ENCODE assay signal across 21 cellular contexts in the genomic region with DNA sequence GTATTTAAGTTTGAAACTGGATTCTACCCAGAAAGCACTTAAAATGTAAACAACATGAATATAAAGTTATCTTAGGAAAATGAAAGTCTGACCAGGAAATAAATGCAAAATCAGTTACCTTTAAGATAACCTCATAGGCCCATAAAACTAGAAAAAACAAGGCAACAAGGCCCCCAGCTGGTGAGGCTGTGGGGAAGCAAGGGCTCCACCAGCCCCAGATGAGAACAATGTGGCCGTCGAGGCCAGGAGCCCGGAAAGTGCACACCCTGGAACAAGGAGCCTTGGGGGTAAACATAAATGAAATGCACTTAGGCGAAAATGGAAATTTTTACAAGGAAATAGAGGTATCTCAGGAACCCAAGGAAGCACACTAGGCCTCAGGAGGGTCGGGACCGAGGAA. TPM values are rescaled to one million over a fixed set of nuclear protein-coding genes. Genes with fewer than 3 reads are reported as not detected.
DNase-seq lines count a peak whose midpoint lies in the region; ATAC-seq and TF ChIP-seq lines count a peak whose summit lies in the region.
"Had no signal": no experiment of that assay in that cellular context is flagged by ENCODE, and none has a peak within 500 bp of the region (broad histone marks: within the 10 kb centered on the region; RNA-seq: fewer than 3 reads in every experiment).

No MANE protein-coding gene starts in this region.

- H3K79me2 ChIP-seq in Loucy (ENCODE audit: insufficient read depth, low read length) (no peaks in the 10 kb centered on the region), OCI-LY7 (ENCODE audit: insufficient read depth, low read depth, low read length) (no peaks in the 10 kb centered on the region)

- H3K36me3 Mint-ChIP-seq in mesothelial cell of epicardium (no peaks in the 10 kb centered on the region), natural killer cell (no peaks in the 10 kb centered on the region)
- H3K36me3 Mint-ChIP-seq: naive B cell had no signal

- no peak overlapping the region for H3K4me3 Mint-ChIP-seq in mesothelial cell of epicardium
- no peak overlapping the region for H3K4me3 Mint-ChIP-seq in natural killer cell
- H3K4me3 Mint-ChIP-seq: activated naive CD4-positive, alpha-beta T cell treated with anti-CD3 and anti-CD28 coated beads for 36 hours; activated T-cell treated with anti-CD3 and anti-CD28 coated beads, Interleukin-2, amount 50 U/mL, for 24 hours; naive B cell had no signal

- H3K9me2 ChIP-seq in Loucy (replicated peaks; ENCODE audit: low read depth, low read length) (no peaks in the 10 kb centered on the region), OCI-LY7 (ENCODE audit: insufficient read depth, low read length) (no peaks in the 10 kb centered on the region)

- H3K4me3 ChIP-seq in Loucy (ENCODE audit: low read length, poor library complexity, severe bottlenecking) (no peak overlapping the region), OCI-LY7 (ENCODE audit: low read depth, low read length, poor library complexity, severe bottlenecking) (no peak overlapping the region)
- H3K4me3 ChIP-seq: gastrocnemius medialis, thoracic aorta had no signal

- H3K9me3 ChIP-seq in Loucy (ENCODE audit: insufficient read depth, low read depth, low read length), result no peaks in the 10 kb centered on the region
- no peaks in the 10 kb centered on the region for H3K9me3 ChIP-seq in OCI-LY7 (ENCODE audit: low read length)
- H3K9me3 ChIP-seq: gastrocnemius medialis, thoracic aorta had no signal

- peaks cover 59% of the 10 kb centered on the region for H3K4me1 Mint-ChIP-seq in mesothelial cell of epicardium
- peaks cover 0 to 4% of the 10 kb centered on the region in 2 donors for H3K4me1 Mint-ChIP-seq in natural killer cell

- intact Hi-C loops in OCI-LY7 (cut with micrococcal nuclease; ENCODE audit: unreplicated experiment) (no loop called here), natural killer cell (cut with micrococcal nuclease) (no loop called here)

- no peaks in the 10 kb centered on the region for H3K27me3 ChIP-seq in Loucy (ENCODE audit: insufficient read depth, low read length, poor library complexity, severe bottlenecking)

- H3K27ac ChIP-seq in C4-2B (peak overlapping the region; percentile 32), OCI-LY7 (ENCODE audit: low read depth, low read length, poor library complexity, severe bottlenecking) (no peak overlapping the region)
- H3K27ac ChIP-seq: gastrocnemius medialis, thoracic aorta had no signal

- H2AFZ ChIP-seq in Loucy (ENCODE audit: low read length), result no peak overlapping the region; the same call in 1 of the 2 replicates
- no peak overlapping the region for H2AFZ ChIP-seq in OCI-LY7 (ENCODE audit: low read length)

- POLR2A ChIA-PET in OCI-LY7 (lab: Charles Lee), result no interaction called here

- H3F3A ChIP-seq in Loucy (ENCODE audit: low read depth), result no peaks in the 10 kb centered on the region

- H3K4me2 ChIP-seq in Loucy (ENCODE audit: low read depth, low read length, poor library complexity, severe bottlenecking) (no peak overlapping the region), OCI-LY7 (ENCODE audit: low read length) (no peak overlapping the region)

- H4K20me1 ChIP-seq in Loucy (ENCODE audit: insufficient read depth, low read length, poor library complexity, severe bottlenecking) (no peaks in the 10 kb centered on the region), OCI-LY7 (ENCODE audit: insufficient read depth, low read length) (no peaks in the 10 kb centered on the region)

- TF ChIP-seq CTCF in C4-2B (conservative IDR thresholded peaks at IDR 0.05) (no peak; the same call in 1 of the 2 replicates), Loucy (conservative IDR thresholded peaks at IDR 0.05; ENCODE audit: low read length) (peak; percentile 40), OCI-LY7 (conservative IDR thresholded peaks at IDR 0.05; ENCODE audit: low read length) (peak; percentile 51), mesothelial cell of epicardium (IDR thresholded peaks at IDR 0.05; ENCODE audit: unreplicated experiment) (no peak), natural killer cell (IDR thresholded peaks at IDR 0.05) (no peak), omental fat pad (IDR thresholded peaks at IDR 0.05) (no peak)

- no peak overlapping the region for H3K9ac ChIP-seq in Loucy (ENCODE audit: low read depth, low read length, poor library complexity, severe bottlenecking)

- BruUV-seq in OCI-LY7 (replicated peaks; lab: Mats Ljungman, UMichigan), result no TSS peak

- no peaks in the 10 kb centered on the region for H3K9me3 Mint-ChIP-seq in mesothelial cell of epicardium
- no peaks in the 10 kb centered on the region for H3K9me3 Mint-ChIP-seq in natural killer cell
- H3K9me3 Mint-ChIP-seq: activated naive CD4-positive, alpha-beta T cell treated with anti-CD3 and anti-CD28 coated beads for 36 hours; activated T-cell treated with anti-CD3 and anti-CD28 coated beads, Interleukin-2, amount 50 U/mL, for 24 hours; naive B cell had no signal

- H3K36me3 ChIP-seq in Loucy (ENCODE audit: insufficient read depth, low read length) (no peaks in the 10 kb centered on the region), OCI-LY7 (ENCODE audit: insufficient read depth, low read length) (no peaks in the 10 kb centered on the region)
- H3K36me3 ChIP-seq: gastrocnemius medialis, thoracic aorta had no signal

- no peaks in the 10 kb centered on the region for H3K27me3 Mint-ChIP-seq in mesothelial cell of epicardium (ENCODE audit: low read depth)
- H3K27me3 Mint-ChIP-seq in natural killer cell (ENCODE audit: low read depth in 2 of 2), result peaks cover 19 to 23% of the 10 kb centered on the region in 2 donors

- H3K4me1 ChIP-seq in Loucy (ENCODE audit: insufficient read depth, low read length, poor library complexity, severe bottlenecking) (peaks cover 6% of the 10 kb centered on the region), OCI-LY7 (ENCODE audit: insufficient read depth, low read length, poor library complexity, severe bottlenecking) (peaks cover 11% of the 10 kb centered on the region)
- H3K4me1 ChIP-seq: gastrocnemius medialis had no signal

- CTCF ChIA-PET in OCI-LY7 (lab: Charles Lee; ENCODE audit: unreplicated experiment), result no interaction called here

- H3K27ac Mint-ChIP-seq in mesothelial cell of epicardium (peak overlapping the region; percentile 88), natural killer cell (no peak overlapping the region)
- H3K27ac Mint-ChIP-seq: activated naive CD4-positive, alpha-beta T cell treated with anti-CD3 and anti-CD28 coated beads for 36 hours; activated T-cell treated with anti-CD3 and anti-CD28 coated beads, Interleukin-2, amount 50 U/mL, for 24 hours had no signal

- ATAC-seq in natural killer cell (no peak), omental fat pad (ENCODE audit: low FRiP score) (no peak)
- ATAC-seq: gastrocnemius medialis had no signal

- DNase-seq in OCI-LY7 (ENCODE audit: low spot score) (no peak), mesothelial cell of epicardium (ENCODE audit: low spot score in 2 of 2, unreplicated experiment in 2 of 2) (no peak), natural killer cell (no peak), omental fat pad (ENCODE audit: low spot score) (no peak), NCI-H345 (lab: John Stamatoyannopoulos, UW) (no peak), NCI-H82 treated with DMSO at 0.1 percent for 48 hours (lab: John Stamatoyannopoulos, UW; ENCODE audit: unreplicated experiment) (no peak)
- DNase-seq: activated naive CD4-positive, alpha-beta T cell treated with anti-CD3 and anti-CD28 coated beads for 36 hours; activated T-cell treated with anti-CD3 and anti-CD28 coated beads, Interleukin-2, amount 50 U/mL, for 24 hours; amygdala; gastrocnemius medialis; HCEC 1CT; Karpas-422; mammary epithelial cell; naive B cell; NCI-H1105 treated with DMSO at 0.1 percent for 48 hours; NK-92 treated with Interleukin-12 subunit alpha and Interleukin-12 subunit beta, amount 100 ng/mL, for 24 hours; posterior cingulate gyrus; T-helper 9 cell had no signal

RNA-seq across cellular contexts. Expression of gene BMP8B, which starts 37.9 kb away (rescaled TPM):
- 0.05 TPM in 1 of 2 replicates, not detected in the other for total RNA-seq in OCI-LY7 (2014; rRNA removed; shearing (Covaris generic))
- 0.24 and 0.34 TPM in 2 replicates for total RNA-seq in OCI-LY7 (2022)
- total RNA-seq in mesothelial cell of epicardium, result 0.14 to 0.31 TPM (median 0.18 TPM) in 3 replicates
- total RNA-seq in natural killer cell, result 1 to 10 TPM; 2.8 to 4.3 (median 3.6) TPM
- total RNA-seq in omental fat pad, result 1 to 10 TPM in 1 of 4 donors, under 1 TPM in 3; 0.24 to 2.0 (median 0.33) TPM
- total RNA-seq: mammary epithelial cell had no signal

RNA-seq across cellular contexts. Expression of gene OXCT2, which starts 55.4 kb away (rescaled TPM):
- total RNA-seq in OCI-LY7 (2014; rRNA removed; shearing (Covaris generic)), result 0.10 and 0.79 TPM in 2 replicates
- total RNA-seq in OCI-LY7 (2022) (0.17 TPM in 1 of 2 replicates, not detected in the other), mesothelial cell of epicardium (0.20 to 0.65 TPM (median 0.22 TPM) in 3 replicates), natural killer cell (1 to 10 TPM in 2 of 3 donors, under 1 TPM in 1; 0.42 to 2.2 (median 1.9) TPM), omental fat pad (1 to 10 TPM in 1 of 4 donors, under 1 TPM in 3; 0.24 to 1.4 (median 0.31) TPM)

RNA-seq across cellular contexts. Expression of gene TRIT1, which starts 56.7 kb away (rescaled TPM):
- total RNA-seq in OCI-LY7 (2014; rRNA removed; shearing (Covaris generic)), result 24.8 and 29.6 TPM in 2 replicates
- total RNA-seq in OCI-LY7 (2022) (22.6 and 22.9 TPM in 2 replicates), mesothelial cell of epicardium (38.6 to 40.3 TPM (median 39.5 TPM) in 3 replicates), natural killer cell (10 to 100 TPM in 1 of 3 donors, 1 to 10 TPM in 2; 8.8 to 14.6 (median 9.9) TPM), omental fat pad (10 to 100 TPM in 3 of 4 donors, 1 to 10 TPM in 1; 8.4 to 15.8 (median 13.1) TPM)

Comparison
In these comparisons a context has a peak if more than half of its experiments do, and no peak if none do; other contexts are left out.
1. CTCF ChIP-seq: peak in Loucy (single experiment) and OCI-LY7 (single experiment); none in C4-2B (single experiment), mesothelial cell of epicardium (single experiment), natural killer cell (single experiment) and omental fat pad (0 of 3).